Comparison of ENCODE assay signal across 3 cellular contexts in the genomic region with DNA sequence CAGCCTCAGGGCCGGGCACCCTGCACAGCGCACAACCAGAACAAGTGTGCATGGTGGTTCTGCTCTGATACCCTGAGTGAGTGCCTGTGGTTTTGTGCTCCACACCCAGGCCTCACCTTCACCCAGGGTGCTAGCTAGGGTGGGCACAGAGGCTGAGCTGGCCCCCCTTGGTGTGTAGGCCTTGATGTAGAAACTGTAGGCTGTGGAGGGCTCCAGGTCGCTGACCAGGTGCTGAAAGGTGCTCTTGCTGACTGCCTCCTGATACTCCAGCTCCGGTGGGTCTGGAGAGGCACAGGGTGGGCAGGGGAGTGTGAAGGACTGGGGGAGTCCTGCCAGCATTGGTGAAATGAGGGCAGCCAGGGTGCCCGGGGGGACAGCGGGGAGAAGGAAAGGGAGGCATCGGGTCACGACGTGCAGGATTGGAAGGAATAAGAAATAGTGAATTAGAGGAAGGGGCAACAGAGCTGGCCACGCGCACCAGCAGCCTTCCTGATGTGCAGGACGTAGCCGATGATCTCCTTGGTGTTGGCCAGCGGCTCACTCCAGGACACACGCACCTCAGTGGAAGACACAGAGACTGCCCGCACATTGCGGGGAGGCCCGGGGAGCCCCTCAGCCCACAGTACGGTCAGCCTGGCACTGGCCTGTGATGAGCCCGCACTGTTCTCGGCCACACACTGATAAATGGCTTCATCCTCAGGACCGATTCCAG.
A peak's percentile ranks its signal among the peaks of the same experiment; 100 is the strongest.
TF ChIP-seq lines count a peak whose summit lies in the region.

No MANE protein-coding gene starts in this region.

TF ChIP-seq in SK-N-SH, 30 proteins besides CTCF, POLR2A, EP300 and RAD21:
- TF ChIP-seq FOSL2 (IDR thresholded peaks at IDR 0.05; ENCODE audit: borderline replicate concordance, low read depth): no peak
- TF ChIP-seq, protein P1, sequence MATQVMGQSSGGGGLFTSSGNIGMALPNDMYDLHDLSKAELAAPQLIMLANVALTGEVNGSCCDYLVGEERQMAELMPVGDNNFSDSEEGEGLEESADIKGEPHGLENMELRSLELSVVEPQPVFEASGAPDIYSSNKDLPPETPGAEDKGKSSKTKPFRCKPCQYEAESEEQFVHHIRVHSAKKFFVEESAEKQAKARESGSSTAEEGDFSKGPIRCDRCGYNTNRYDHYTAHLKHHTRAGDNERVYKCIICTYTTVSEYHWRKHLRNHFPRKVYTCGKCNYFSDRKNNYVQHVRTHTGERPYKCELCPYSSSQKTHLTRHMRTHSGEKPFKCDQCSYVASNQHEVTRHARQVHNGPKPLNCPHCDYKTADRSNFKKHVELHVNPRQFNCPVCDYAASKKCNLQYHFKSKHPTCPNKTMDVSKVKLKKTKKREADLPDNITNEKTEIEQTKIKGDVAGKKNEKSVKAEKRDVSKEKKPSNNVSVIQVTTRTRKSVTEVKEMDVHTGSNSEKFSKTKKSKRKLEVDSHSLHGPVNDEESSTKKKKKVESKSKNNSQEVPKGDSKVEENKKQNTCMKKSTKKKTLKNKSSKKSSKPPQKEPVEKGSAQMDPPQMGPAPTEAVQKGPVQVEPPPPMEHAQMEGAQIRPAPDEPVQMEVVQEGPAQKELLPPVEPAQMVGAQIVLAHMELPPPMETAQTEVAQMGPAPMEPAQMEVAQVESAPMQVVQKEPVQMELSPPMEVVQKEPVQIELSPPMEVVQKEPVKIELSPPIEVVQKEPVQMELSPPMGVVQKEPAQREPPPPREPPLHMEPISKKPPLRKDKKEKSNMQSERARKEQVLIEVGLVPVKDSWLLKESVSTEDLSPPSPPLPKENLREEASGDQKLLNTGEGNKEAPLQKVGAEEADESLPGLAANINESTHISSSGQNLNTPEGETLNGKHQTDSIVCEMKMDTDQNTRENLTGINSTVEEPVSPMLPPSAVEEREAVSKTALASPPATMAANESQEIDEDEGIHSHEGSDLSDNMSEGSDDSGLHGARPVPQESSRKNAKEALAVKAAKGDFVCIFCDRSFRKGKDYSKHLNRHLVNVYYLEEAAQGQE (IDR thresholded peaks at IDR 0.05; ENCODE audit: low read depth, low read length): peak; percentile 89

TF ChIP-seq in SK-N-SH treated with all-trans-retinoic acid at 6 μM for 48 hours, 23 proteins besides CTCF, POLR2A, EP300 and RAD21:
- TF ChIP-seq ZFP3 (CRISPR knock-in tag; IDR thresholded peaks at IDR 0.05): no peak
- TF ChIP-seq PPARA (CRISPR knock-in tag; IDR thresholded peaks at IDR 0.05; ENCODE audit: borderline replicate concordance): no peak
- no peak for TF ChIP-seq OSR1 (CRISPR knock-in tag; IDR thresholded peaks at IDR 0.05)
- TF ChIP-seq ZNF8 (CRISPR knock-in tag; IDR thresholded peaks at IDR 0.05): no peak
- TF ChIP-seq ISL1 (CRISPR knock-in tag; IDR thresholded peaks at IDR 0.05): no peak
- TF ChIP-seq, protein P2, sequence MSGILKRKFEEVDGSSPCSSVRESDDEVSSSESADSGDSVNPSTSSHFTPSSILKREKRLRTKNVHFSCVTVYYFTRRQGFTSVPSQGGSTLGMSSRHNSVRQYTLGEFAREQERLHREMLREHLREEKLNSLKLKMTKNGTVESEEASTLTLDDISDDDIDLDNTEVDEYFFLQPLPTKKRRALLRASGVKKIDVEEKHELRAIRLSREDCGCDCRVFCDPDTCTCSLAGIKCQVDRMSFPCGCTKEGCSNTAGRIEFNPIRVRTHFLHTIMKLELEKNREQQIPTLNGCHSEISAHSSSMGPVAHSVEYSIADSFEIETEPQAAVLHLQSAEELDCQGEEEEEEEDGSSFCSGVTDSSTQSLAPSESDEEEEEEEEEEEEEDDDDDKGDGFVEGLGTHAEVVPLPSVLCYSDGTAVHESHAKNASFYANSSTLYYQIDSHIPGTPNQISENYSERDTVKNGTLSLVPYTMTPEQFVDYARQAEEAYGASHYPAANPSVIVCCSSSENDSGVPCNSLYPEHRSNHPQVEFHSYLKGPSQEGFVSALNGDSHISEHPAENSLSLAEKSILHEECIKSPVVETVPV (CRISPR knock-in tag; IDR thresholded peaks at IDR 0.05): no peak
- TF ChIP-seq TCF4 (CRISPR knock-in tag; IDR thresholded peaks at IDR 0.05; ENCODE audit: borderline replicate concordance): no peak
- no peak for TF ChIP-seq ESRRG (CRISPR knock-in tag; IDR thresholded peaks at IDR 0.05)
- no peak for TF ChIP-seq ZNF70 (CRISPR knock-in tag; IDR thresholded peaks at IDR 0.05)
- no peak for TF ChIP-seq CSDC2 (CRISPR knock-in tag; IDR thresholded peaks at IDR 0.05)

TF ChIP-seq in WTC11, 78 proteins besides CTCF, POLR2A, EP300 and RAD21:
- TF ChIP-seq SP1 (CRISPR knock-in tag; conservative IDR thresholded peaks at IDR 0.05) (no peak), KAT7 (CRISPR knock-in tag; IDR thresholded peaks at IDR 0.05; ENCODE audit: borderline replicate concordance) (no peak), ZNF138 (CRISPR knock-in tag; conservative IDR thresholded peaks at IDR 0.05) (no peak), GABPB1 (CRISPR knock-in tag; IDR thresholded peaks at IDR 0.05) (no peak), HMGA2 (CRISPR knock-in tag; IDR thresholded peaks at IDR 0.05) (no peak), ELF4 (CRISPR knock-in tag; IDR thresholded peaks at IDR 0.05; ENCODE audit: low read depth) (no peak), USF2 (CRISPR knock-in tag; IDR thresholded peaks at IDR 0.05) (no peak), GTF2I (CRISPR knock-in tag; conservative IDR thresholded peaks at IDR 0.05) (no peak), ATF6 (CRISPR knock-in tag; IDR thresholded peaks at IDR 0.05) (no peak)
- TF ChIP-seq, protein P3, sequence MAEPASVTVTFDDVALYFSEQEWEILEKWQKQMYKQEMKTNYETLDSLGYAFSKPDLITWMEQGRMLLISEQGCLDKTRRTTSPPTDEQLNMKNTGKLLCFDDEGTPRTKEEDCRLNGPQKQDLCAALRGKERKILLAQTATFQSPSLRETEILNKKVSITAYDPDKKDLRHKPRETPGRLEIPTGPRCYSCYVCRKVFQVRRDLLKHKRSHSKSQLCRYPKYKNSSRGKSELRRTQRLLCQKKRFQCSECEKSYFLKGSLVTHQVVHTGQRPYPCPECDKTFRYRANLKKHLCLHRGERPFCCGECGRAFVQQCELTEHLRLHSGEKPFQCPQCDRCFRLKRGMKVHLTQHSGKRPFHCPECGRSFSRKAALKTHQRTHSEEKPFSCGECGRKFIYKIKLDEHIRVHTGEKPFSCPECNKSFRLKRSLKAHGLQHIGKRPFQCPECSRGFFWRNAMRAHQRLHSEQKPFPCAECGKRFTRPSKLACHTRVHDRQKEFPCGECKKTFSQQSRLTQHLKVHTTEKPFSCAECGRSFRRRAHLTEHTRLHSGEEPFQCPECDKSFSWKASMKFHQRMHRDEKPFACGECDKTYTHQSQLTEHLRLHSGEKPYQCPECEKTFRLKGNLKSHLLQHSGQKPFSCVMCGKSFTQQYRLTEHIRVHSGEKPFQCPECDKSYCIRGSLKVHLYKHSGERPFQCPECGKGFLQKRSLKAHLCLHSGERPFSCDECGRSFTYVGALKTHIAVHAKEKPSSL (CRISPR knock-in tag; conservative IDR thresholded peaks at IDR 0.05): no peak
- TF ChIP-seq, protein P4, sequence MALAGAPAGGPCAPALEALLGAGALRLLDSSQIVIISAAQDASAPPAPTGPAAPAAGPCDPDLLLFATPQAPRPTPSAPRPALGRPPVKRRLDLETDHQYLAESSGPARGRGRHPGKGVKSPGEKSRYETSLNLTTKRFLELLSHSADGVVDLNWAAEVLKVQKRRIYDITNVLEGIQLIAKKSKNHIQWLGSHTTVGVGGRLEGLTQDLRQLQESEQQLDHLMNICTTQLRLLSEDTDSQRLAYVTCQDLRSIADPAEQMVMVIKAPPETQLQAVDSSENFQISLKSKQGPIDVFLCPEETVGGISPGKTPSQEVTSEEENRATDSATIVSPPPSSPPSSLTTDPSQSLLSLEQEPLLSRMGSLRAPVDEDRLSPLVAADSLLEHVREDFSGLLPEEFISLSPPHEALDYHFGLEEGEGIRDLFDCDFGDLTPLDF (CRISPR knock-in tag; IDR thresholded peaks at IDR 0.05): no peak
- TF ChIP-seq, protein P5, sequence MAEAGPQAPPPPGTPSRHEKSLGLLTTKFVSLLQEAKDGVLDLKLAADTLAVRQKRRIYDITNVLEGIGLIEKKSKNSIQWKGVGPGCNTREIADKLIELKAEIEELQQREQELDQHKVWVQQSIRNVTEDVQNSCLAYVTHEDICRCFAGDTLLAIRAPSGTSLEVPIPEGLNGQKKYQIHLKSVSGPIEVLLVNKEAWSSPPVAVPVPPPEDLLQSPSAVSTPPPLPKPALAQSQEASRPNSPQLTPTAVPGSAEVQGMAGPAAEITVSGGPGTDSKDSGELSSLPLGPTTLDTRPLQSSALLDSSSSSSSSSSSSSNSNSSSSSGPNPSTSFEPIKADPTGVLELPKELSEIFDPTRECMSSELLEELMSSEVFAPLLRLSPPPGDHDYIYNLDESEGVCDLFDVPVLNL (CRISPR knock-in tag; IDR thresholded peaks at IDR 0.05; ENCODE audit: borderline replicate concordance, low read depth): no peak
